Comparison of ENCODE assay signal across 26 cellular contexts in genomic region chr3:120440762-120441161, GRCh38. TPM values are rescaled to one million over a fixed set of nuclear protein-coding genes. Genes with fewer than 3 reads are reported as not detected.
DNase-seq lines count a peak whose midpoint lies in the region; ATAC-seq, FAIRE-seq and TF ChIP-seq lines count a peak whose summit lies in the region.
"Had no signal": no experiment of that assay in that cellular context is flagged by ENCODE, and none has a peak within 500 bp of the region (broad histone marks: within the 10 kb centered on the region; RNA-seq: fewer than 3 reads in every experiment).

No MANE protein-coding gene starts in this region.

- no peaks in the 10 kb centered on the region for H3K9me3 Mint-ChIP-seq in GM23338
- H3K9me3 Mint-ChIP-seq: activated B cell treated with CpG ODN at 0.5 μM for 24 hours; activated T-helper 2 cell treated with anti-CD3 and anti-CD28 coated beads, Interferon-gamma antibody, Interleukin-2, Interleukin-4, amounts not matched to agents 10 μg/mL and 5 μg/mL and 100 μg/mL, durations not matched to agents 14 hours and 24 hours and 36 hours; type B pancreatic cell had no signal

- H3K4me1 Mint-ChIP-seq in GM23338: peaks cover 51% of the 10 kb centered on the region
- H3K4me1 Mint-ChIP-seq: activated B cell treated with CpG ODN at 0.5 μM for 24 hours had no signal

- intact Hi-C loops in ascending aorta (cut with DNase I): loop anchor here (1.0 kb wide), 1 partner anchor 8 kb away; no protein-coding TSS in a partner anchor

- TF ChIP-seq EP300 in gastroesophageal sphincter (IDR thresholded peaks at IDR 0.05): no peak

- ATAC-seq in GM23338: no peak
- ATAC-seq in gastroesophageal sphincter: no peak
- no peak for ATAC-seq in GM19455 (IDR thresholded peaks at IDR 0.05; ENCODE audit: unreplicated experiment)
- ATAC-seq in GM18867 (IDR thresholded peaks at IDR 0.05; ENCODE audit: unreplicated experiment): no peak
- ATAC-seq: foreskin keratinocyte; stimulated activated naive CD8-positive, alpha-beta T cell treated with anti-CD3 and anti-CD28 coated beads, Interleukin-15, Interleukin-2, amounts not matched to agents 100 U/mL and 50 U/mL, for 24 hours had no signal

- H3F3A ChIP-seq in GM23338 (replicated peaks; ENCODE audit: low read depth): no peaks in the 10 kb centered on the region

- H3K36me3 ChIP-seq in GM23338 (ENCODE audit: insufficient read depth) (peaks cover 4% of the 10 kb centered on the region; the same call in 1 of the 2 replicates), ascending aorta (peaks cover 0 to 17% of the 10 kb centered on the region in 2 donors), gastroesophageal sphincter (peaks cover 0 to 18% of the 10 kb centered on the region in 2 donors), rectal smooth muscle tissue (ENCODE audit: control insufficient read depth, insufficient read depth, low read length) (no peaks in the 10 kb centered on the region)
- H3K36me3 ChIP-seq: neutrophil had no signal

- DNase-seq in GM23338 (ENCODE audit: low spot score): no peak
- peak in 1 of 2 donors; percentile 62 for DNase-seq in ascending aorta (ENCODE audit: low spot score in 2 of 2)
- DNase-seq in NCI-H2196 treated with DMSO at 0.1 percent for 48 hours (lab: John Stamatoyannopoulos, UW; ENCODE audit: unreplicated experiment): no peak
- DNase-seq in D721Med (ENCODE audit: insufficient read length, low spot score): no peak
- DNase-seq: activated B cell treated with CpG ODN at 0.5 μM for 24 hours; activated CD4-positive, alpha-beta T cell treated with anti-CD3 and anti-CD28 coated beads, Interleukin-2, amount 50 U/mL, for 4 hours; foreskin keratinocyte; H7; kidney glomerular epithelial cell; mammary epithelial cell; NCI-H1048; NCI-H187; NCI-H2171 treated with DMSO at 0.1 percent for 48 hours; NCI-H526; SHP77 treated with DMSO at 0.1 percent for 48 hours; stimulated activated naive CD8-positive, alpha-beta T cell treated with anti-CD3 and anti-CD28 coated beads, Interleukin-15, Interleukin-2, amounts not matched to agents 100 U/mL and 50 U/mL, for 24 hours had no signal

- no peak overlapping the region for H3K9ac ChIP-seq in rectal smooth muscle tissue (ENCODE audit: low read length)
- H3K9ac ChIP-seq: BLaER1 had no signal

- H3K4me3 Mint-ChIP-seq in GM23338: no peak overlapping the region
- H3K4me3 Mint-ChIP-seq: activated B cell treated with CpG ODN at 0.5 μM for 24 hours; activated naive CD8-positive, alpha-beta T cell; type B pancreatic cell had no signal

- peaks cover 43% of the 10 kb centered on the region for H3K36me3 Mint-ChIP-seq in GM23338 (ENCODE audit: low read depth)
- H3K36me3 Mint-ChIP-seq: activated naive CD8-positive, alpha-beta T cell had no signal

- no peak overlapping the region for H2AFZ ChIP-seq in GM23338

- no peaks in the 10 kb centered on the region for H3K27me3 Mint-ChIP-seq in GM23338 (ENCODE audit: insufficient read depth, low read depth, poor library complexity)
- H3K27me3 Mint-ChIP-seq: type B pancreatic cell had no signal

- H3K4me3 ChIP-seq in GM23338 (no peak overlapping the region), ascending aorta (peak overlapping the region in 1 of 2 donors; percentile 3), gastroesophageal sphincter (no peak overlapping the region), rectal smooth muscle tissue (ENCODE audit: low read length) (no peak overlapping the region)
- H3K4me3 ChIP-seq: BLaER1, psoas muscle had no signal

- H3K27me3 ChIP-seq in GM23338 (ENCODE audit: insufficient read depth): no peaks in the 10 kb centered on the region
- H3K27me3 ChIP-seq in ascending aorta: no peaks in the 10 kb centered on the region
- H3K27me3 ChIP-seq in gastroesophageal sphincter: no peaks in the 10 kb centered on the region
- H3K27me3 ChIP-seq in rectal smooth muscle tissue (ENCODE audit: control insufficient read depth, insufficient read depth, low read length): no peaks in the 10 kb centered on the region
- H3K27me3 ChIP-seq: BLaER1, foreskin keratinocyte had no signal

- TF ChIP-seq POLR2A in gastroesophageal sphincter (IDR thresholded peaks at IDR 0.05): no peak

- WGBS in gastroesophageal sphincter (ENCODE audit: low coverage in 1 of 2), 2 donors: 23 to 40% methylated on average over 1 to 3 of the region's 3 CpGs

- no peak for FAIRE-seq in D721Med (lab: Jason Lieb, UNC)

- TF ChIP-seq CTCF in GM23338 (conservative IDR thresholded peaks at IDR 0.05; ENCODE audit: low read depth in 2 of 2): no peak
- no peak for TF ChIP-seq CTCF in ascending aorta (IDR thresholded peaks at IDR 0.05)
- TF ChIP-seq CTCF in gastroesophageal sphincter (IDR thresholded peaks at IDR 0.05): no peak
- TF ChIP-seq CTCF in D721Med (IDR thresholded peaks at IDR 0.05; ENCODE audit: insufficient read depth, missing control alignments): no peak

- no peaks in the 10 kb centered on the region for H3K9me2 ChIP-seq in GM23338 (ENCODE audit: insufficient read depth)

- H4K20me1 ChIP-seq in GM23338 (replicated peaks; ENCODE audit: insufficient read depth): peaks cover 15% of the 10 kb centered on the region; the same call in 1 of the 2 replicates
- H4K20me1 ChIP-seq: BLaER1 had no signal

- peak overlapping the region; percentile 46; the same call in 1 of the 2 replicates for H3K27ac Mint-ChIP-seq in GM23338
- H3K27ac Mint-ChIP-seq: activated B cell treated with CpG ODN at 0.5 μM for 24 hours; activated naive CD8-positive, alpha-beta T cell; activated T-helper 2 cell treated with anti-CD3 and anti-CD28 coated beads, Interferon-gamma antibody, Interleukin-2, Interleukin-4, amounts not matched to agents 10 μg/mL and 5 μg/mL and 100 μg/mL, durations not matched to agents 14 hours and 24 hours and 36 hours; type B pancreatic cell had no signal

- H3K27ac ChIP-seq in GM23338 (ENCODE audit: low read depth): no peak overlapping the region
- peak overlapping the region; percentile 80 to 88 for H3K27ac ChIP-seq in ascending aorta
- peak overlapping the region in 3 of 4 donors; percentile 81 to 91 (median 87) for H3K27ac ChIP-seq in gastroesophageal sphincter
- peak overlapping the region; percentile 38 for H3K27ac ChIP-seq in rectal smooth muscle tissue (ENCODE audit: low read depth, low read length)
- H3K27ac ChIP-seq: BLaER1, foreskin keratinocyte, neutrophil, psoas muscle had no signal

- H3K4me2 ChIP-seq in GM23338: no peak overlapping the region
- H3K4me2 ChIP-seq: BLaER1 had no signal

- H3K4me1 ChIP-seq in GM23338 (ENCODE audit: insufficient read depth) (peaks cover 15% of the 10 kb centered on the region), ascending aorta (peaks cover 35 to 85% of the 10 kb centered on the region in 2 donors), gastroesophageal sphincter (peaks cover 60 to 100% (median 68%) of the 10 kb centered on the region in 3 donors), rectal smooth muscle tissue (ENCODE audit: control insufficient read depth, insufficient read depth, low read length) (peaks cover 66% of the 10 kb centered on the region)
- H3K4me1 ChIP-seq: psoas muscle had no signal

- H3K79me2 ChIP-seq in GM23338 (replicated peaks; ENCODE audit: insufficient read depth): peaks cover 89% of the 10 kb centered on the region

- no peaks in the 10 kb centered on the region for H3K9me3 ChIP-seq in ascending aorta
- H3K9me3 ChIP-seq in gastroesophageal sphincter: no peaks in the 10 kb centered on the region
- H3K9me3 ChIP-seq: BLaER1, neutrophil, psoas muscle had no signal

TF ChIP-seq in GM23338, 12 proteins besides CTCF, POLR2A, EP300 and RAD21 (continues in another document):
- no peak for TF ChIP-seq ETS1 (IDR thresholded peaks at IDR 0.05)
- TF ChIP-seq JUNB (IDR thresholded peaks at IDR 0.05; ENCODE audit: unreplicated experiment): no peak
- TF ChIP-seq POLR2AphosphoS5 (IDR thresholded peaks at IDR 0.05; ENCODE audit: low read depth): no peak

RNA-seq across cellular contexts. Expression of gene FSTL1, which starts 10.0 kb away (rescaled TPM):
- total RNA-seq in GM23338 (2014; rRNA removed; shearing (Covaris generic)): 258 and 272 TPM in 2 replicates
- polyA plus RNA-seq in GM23338 (2016; fragmentation: Nextera tagmentation; extraction: Ambion mirVana): 49.1 and 50.8 TPM in 2 replicates
- total RNA-seq in ascending aorta (790 TPM), gastroesophageal sphincter (1,000 to 10,000 TPM in 1 of 4 donors, 100 to 1,000 TPM in 3; 343 to 1,189 (median 766) TPM)
- total RNA-seq: activated B cell treated with CpG ODN at 0.5 μM for 24 hours had no signal
